Comparison of ENCODE assay signal across 24 cellular contexts in the genomic region with DNA sequence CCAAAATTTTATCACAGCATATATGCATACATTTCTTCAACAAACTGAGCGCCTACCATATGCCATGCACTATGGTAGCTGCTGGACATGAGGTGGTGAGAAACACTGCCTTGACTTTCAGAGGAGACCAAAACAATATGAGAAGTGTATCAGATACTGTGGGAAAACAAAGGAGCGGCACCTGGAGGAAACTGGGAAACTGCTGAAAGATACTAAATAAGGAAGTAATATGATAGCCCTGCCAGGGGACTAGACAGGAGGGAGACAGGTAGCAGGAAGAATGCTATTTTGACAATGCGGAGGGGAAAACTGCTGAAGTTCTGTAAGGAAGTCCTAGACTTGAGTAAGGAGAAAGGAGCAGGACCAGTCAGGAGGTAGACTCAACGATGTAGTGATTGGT.
"Had no signal": no experiment of that assay in that cellular context is flagged by ENCODE, and none has a peak within 500 bp of the region (broad histone marks: within the 10 kb centered on the region; RNA-seq: fewer than 3 reads in every experiment).

No MANE protein-coding gene starts in this region.

- H3K27ac ChIP-seq: epithelial cell of prostate, neutrophil, right atrium auricular region, upper lobe of right lung, WERI-Rb-1 had no signal

- H3K27me3 ChIP-seq: neutrophil, right atrium auricular region, upper lobe of right lung had no signal

- H3K27ac Mint-ChIP-seq: activated CD4-positive, alpha-beta memory T cell treated with anti-CD3 and anti-CD28 coated beads for 36 hours; activated CD4-positive, alpha-beta T cell treated with anti-CD3 and anti-CD28 coated beads for 36 hours; dendritic cell treated with granulocyte-macrophage colony-stimulating factor and Interleukin-4, amounts not matched to agents 40 ng/mL and 50 ng/mL, for 4 days; effector memory CD8-positive, alpha-beta T cell had no signal

- H3K9me3 ChIP-seq: neutrophil, right atrium auricular region, upper lobe of right lung had no signal

- H3K9me3 Mint-ChIP-seq: activated CD4-positive, alpha-beta memory T cell treated with anti-CD3 and anti-CD28 coated beads for 36 hours; activated T-cell treated with anti-CD3 and anti-CD28 coated beads, Interleukin-2, amount 50 U/mL, for 4 hours; dendritic cell treated with granulocyte-macrophage colony-stimulating factor and Interleukin-4, amounts not matched to agents 40 ng/mL and 50 ng/mL, for 4 days; effector memory CD8-positive, alpha-beta T cell; naive thymus-derived CD4-positive, alpha-beta T cell had no signal

- DNase-seq: activated CD4-positive, alpha-beta memory T cell treated with anti-CD3 and anti-CD28 coated beads for 36 hours; activated CD4-positive, alpha-beta T cell treated with anti-CD3 and anti-CD28 coated beads for 36 hours; activated effector memory CD4-positive, alpha-beta T cell treated with Interleukin-2 at 50 U/mL for 16 hours; activated naive CD4-positive, alpha-beta T cell treated with anti-CD3 and anti-CD28 coated beads, Interleukin-2, amount 50 U/mL, for 16 hours; activated T-cell treated with anti-CD3 and anti-CD28 coated beads, Interleukin-2, amount 50 U/mL, for 4 hours; amniotic stem cell; effector memory CD8-positive, alpha-beta T cell; head of caudate nucleus; left cardiac atrium; midbrain; naive thymus-derived CD4-positive, alpha-beta T cell; posterior cingulate gyrus; small intestine; stimulated activated CD4-positive, alpha-beta T cell treated with anti-CD3 and anti-CD28 coated beads, Interleukin-4, amount 100 ng/mL, for 4 hours; stimulated activated CD8-positive, alpha-beta memory T cell treated with anti-CD3 and anti-CD28 coated beads, Interleukin-4, amount 100 ng/mL, for 48 hours; stimulated activated naive CD8-positive, alpha-beta T cell treated with anti-CD3 and anti-CD28 coated beads, Interleukin-15, Interleukin-2, amounts not matched to agents 100 U/mL and 50 U/mL, for 24 hours; upper lobe of right lung; WERI-Rb-1 had no signal

- ATAC-seq: activated CD4-positive, alpha-beta T cell treated with anti-CD3 and anti-CD28 coated beads for 36 hours; activated T-cell treated with anti-CD3 and anti-CD28 coated beads, Interleukin-2, amount 50 U/mL, for 4 hours; effector memory CD8-positive, alpha-beta T cell; left cardiac atrium; naive thymus-derived CD4-positive, alpha-beta T cell; SK-N-SH treated with all-trans-retinoic acid at 6 μM for 48 hours; stimulated activated naive CD8-positive, alpha-beta T cell treated with anti-CD3 and anti-CD28 coated beads, Interleukin-15, Interleukin-2, amounts not matched to agents 100 U/mL and 50 U/mL, for 24 hours; upper lobe of right lung had no signal

- H3K4me3 ChIP-seq: lung, right atrium auricular region, upper lobe of right lung had no signal

- H3K36me3 ChIP-seq: neutrophil, right atrium auricular region, upper lobe of right lung, WERI-Rb-1 had no signal
